ENCODE assay signal across 4 cellular contexts in the genomic region with DNA sequence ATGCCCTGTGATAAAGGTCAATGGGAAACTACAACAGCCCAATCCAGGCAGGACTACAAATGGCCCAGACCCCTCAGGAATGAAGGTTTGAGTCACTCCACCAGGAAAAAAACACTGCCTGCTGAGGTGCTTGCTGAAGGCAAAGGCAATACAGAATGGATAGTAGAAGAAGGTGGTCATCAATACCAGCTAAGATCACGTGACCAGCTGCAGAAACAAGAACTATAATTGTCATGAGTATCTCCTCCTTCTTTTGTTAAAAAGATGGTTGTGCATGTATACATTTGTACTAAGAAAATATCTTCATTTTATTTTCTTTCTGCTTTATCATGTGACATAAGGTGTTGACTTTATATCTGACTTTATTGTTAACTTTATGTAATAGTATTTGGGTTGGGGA.
TF ChIP-seq lines count a peak whose summit lies in the region.

No MANE protein-coding gene starts in this region.

TF ChIP-seq in HepG2, 621 proteins besides CTCF, POLR2A, EP300 and RAD21:
- TF ChIP-seq PAF1 (CRISPR knock-in tag; IDR thresholded peaks at IDR 0.05) (no peak), KMT2B (CRISPR knock-in tag; IDR thresholded peaks at IDR 0.05) (no peak), USF2 (IDR thresholded peaks at IDR 0.05; ENCODE audit: low read depth, low read length) (peak; percentile 60), USF2 (CRISPR knock-in tag; IDR thresholded peaks at IDR 0.05; ENCODE audit: borderline replicate concordance) (no peak), RAD51 (IDR thresholded peaks at IDR 0.05; ENCODE audit: borderline replicate concordance) (peak; percentile 74), NCOA1 (CRISPR knock-in tag; IDR thresholded peaks at IDR 0.05) (no peak)

TF ChIP-seq in A549, 52 proteins besides CTCF, POLR2A, EP300 and RAD21:
- TF ChIP-seq USF2 (IDR thresholded peaks at IDR 0.05) (peak; percentile 40; the same call in 1 of the 2 replicates), CBX2 (IDR thresholded peaks at IDR 0.05; ENCODE audit: borderline replicate concordance, low read depth) (no peak), HEYL (CRISPR knock-in tag; IDR thresholded peaks at IDR 0.05) (no peak)

TF ChIP-seq in GM12878, 131 proteins besides CTCF, POLR2A, EP300 and RAD21:
- no peak for TF ChIP-seq RELA (IDR thresholded peaks at IDR 0.05; ENCODE audit: borderline replicate concordance, partially characterized antibody)
- TF ChIP-seq RAD51 (IDR thresholded peaks at IDR 0.05) = peak; percentile 63; the same call in 1 of the 2 replicates
TF ChIP-seq in GM12878: peak in this region for 1.

TF ChIP-seq in K562, 482 proteins besides CTCF, POLR2A, EP300 and RAD21:
- TF ChIP-seq CHD7 (IDR thresholded peaks at IDR 0.05; ENCODE audit: low read depth, low read length) = no peak
- no peak for TF ChIP-seq NFE2L1 (tag; IDR thresholded peaks at IDR 0.05; ENCODE audit: borderline replicate concordance, low read depth)
- TF ChIP-seq ZNF174 (CRISPR knock-in tag; IDR thresholded peaks at IDR 0.05) = no peak
- TF ChIP-seq SRSF9 (IDR thresholded peaks at IDR 0.05; ENCODE audit: borderline replicate concordance, low read depth, low read length) = no peak
- TF ChIP-seq TFE3 (CRISPR knock-in tag; IDR thresholded peaks at IDR 0.05) = peak; percentile 90
- TF ChIP-seq RAD51 (IDR thresholded peaks at IDR 0.05; ENCODE audit: borderline replicate concordance, low read depth) = peak; percentile 65
- no peak for TF ChIP-seq KDM4B (IDR thresholded peaks at IDR 0.05; ENCODE audit: borderline replicate concordance in 2 of 2, low read depth in 1 of 2)
- no peak for TF ChIP-seq ZNF445 (CRISPR knock-in tag; IDR thresholded peaks at IDR 0.05; ENCODE audit: low read depth)
- TF ChIP-seq NFIC (IDR thresholded peaks at IDR 0.05) = no peak
- TF ChIP-seq, protein P1, sequence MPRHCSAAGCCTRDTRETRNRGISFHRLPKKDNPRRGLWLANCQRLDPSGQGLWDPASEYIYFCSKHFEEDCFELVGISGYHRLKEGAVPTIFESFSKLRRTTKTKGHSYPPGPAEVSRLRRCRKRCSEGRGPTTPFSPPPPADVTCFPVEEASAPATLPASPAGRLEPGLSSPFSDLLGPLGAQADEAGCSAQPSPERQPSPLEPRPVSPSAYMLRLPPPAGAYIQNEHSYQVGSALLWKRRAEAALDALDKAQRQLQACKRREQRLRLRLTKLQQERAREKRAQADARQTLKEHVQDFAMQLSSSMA (CRISPR knock-in tag; IDR thresholded peaks at IDR 0.05) = no peak
- TF ChIP-seq LCOR (CRISPR knock-in tag; IDR thresholded peaks at IDR 0.05) = no peak
- TF ChIP-seq OTX1 (CRISPR knock-in tag; IDR thresholded peaks at IDR 0.05) = no peak
- no peak for TF ChIP-seq ZNF589 (CRISPR knock-in tag; IDR thresholded peaks at IDR 0.05; ENCODE audit: low read depth)
- no peak for TF ChIP-seq ZFP30 (CRISPR knock-in tag; IDR thresholded peaks at IDR 0.05; ENCODE audit: borderline replicate concordance)
- TF ChIP-seq, protein P2, sequence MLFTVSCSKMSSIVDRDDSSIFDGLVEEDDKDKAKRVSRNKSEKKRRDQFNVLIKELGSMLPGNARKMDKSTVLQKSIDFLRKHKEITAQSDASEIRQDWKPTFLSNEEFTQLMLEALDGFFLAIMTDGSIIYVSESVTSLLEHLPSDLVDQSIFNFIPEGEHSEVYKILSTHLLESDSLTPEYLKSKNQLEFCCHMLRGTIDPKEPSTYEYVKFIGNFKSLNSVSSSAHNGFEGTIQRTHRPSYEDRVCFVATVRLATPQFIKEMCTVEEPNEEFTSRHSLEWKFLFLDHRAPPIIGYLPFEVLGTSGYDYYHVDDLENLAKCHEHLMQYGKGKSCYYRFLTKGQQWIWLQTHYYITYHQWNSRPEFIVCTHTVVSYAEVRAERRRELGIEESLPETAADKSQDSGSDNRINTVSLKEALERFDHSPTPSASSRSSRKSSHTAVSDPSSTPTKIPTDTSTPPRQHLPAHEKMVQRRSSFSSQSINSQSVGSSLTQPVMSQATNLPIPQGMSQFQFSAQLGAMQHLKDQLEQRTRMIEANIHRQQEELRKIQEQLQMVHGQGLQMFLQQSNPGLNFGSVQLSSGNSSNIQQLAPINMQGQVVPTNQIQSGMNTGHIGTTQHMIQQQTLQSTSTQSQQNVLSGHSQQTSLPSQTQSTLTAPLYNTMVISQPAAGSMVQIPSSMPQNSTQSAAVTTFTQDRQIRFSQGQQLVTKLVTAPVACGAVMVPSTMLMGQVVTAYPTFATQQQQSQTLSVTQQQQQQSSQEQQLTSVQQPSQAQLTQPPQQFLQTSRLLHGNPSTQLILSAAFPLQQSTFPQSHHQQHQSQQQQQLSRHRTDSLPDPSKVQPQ (CRISPR knock-in tag; IDR thresholded peaks at IDR 0.05; ENCODE audit: borderline replicate concordance) = no peak
TF ChIP-seq in K562: peak in this region for 2.
